Comparison of ENCODE assay signal across 8 cellular contexts in the genomic region with DNA sequence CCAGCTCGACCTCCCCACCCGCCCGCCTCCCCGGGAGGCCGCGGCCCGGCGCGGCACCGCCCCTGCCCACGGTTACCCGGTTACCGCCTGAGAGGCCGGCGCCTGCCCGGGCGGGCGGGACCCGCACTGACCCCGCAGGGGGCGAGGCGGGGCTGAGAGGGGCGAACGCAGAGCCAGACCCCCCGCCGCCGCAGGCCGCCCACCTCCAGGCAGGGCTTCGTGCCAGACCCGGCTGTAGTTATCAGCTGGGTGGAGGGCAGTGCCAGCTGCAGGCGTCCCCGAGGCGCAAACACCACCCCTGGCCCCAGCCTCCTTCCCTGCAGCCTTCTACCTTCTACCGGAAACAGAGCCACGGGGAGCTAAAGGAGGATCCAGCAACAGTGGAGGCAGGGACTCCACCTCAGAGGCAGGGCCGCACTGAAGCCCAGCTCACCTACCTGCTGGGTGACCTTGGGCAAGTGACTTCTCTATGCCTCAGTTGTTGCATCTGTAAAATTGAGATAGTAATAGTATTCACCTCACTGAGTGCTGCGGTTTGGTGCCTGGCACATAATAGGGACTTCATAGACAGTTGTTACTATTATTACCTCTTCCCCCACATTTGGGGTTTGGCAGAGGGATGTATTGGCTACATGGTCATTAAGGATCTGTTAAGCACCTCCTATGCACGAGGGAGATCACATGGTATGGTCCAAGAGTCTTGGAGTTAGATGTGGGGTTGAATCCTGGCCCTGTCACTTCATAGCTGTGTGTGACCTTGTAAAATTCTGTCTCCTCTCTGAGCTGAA.
DNase-seq lines count a peak whose midpoint lies in the region; ATAC-seq and TF ChIP-seq lines count a peak whose summit lies in the region.

No MANE protein-coding gene starts in this region.

- H3K4me1 Mint-ChIP-seq in neural crest cell = peaks cover 41% of the 10 kb centered on the region

- CTCF ChIA-PET in RWPE1 (lab: Yijun Ruan, JAX) = no interaction called here

- TF ChIP-seq CTCF in RWPE1 (conservative IDR thresholded peaks at IDR 0.05; ENCODE audit: low read depth) (no peak), neural crest cell (conservative IDR thresholded peaks at IDR 0.05) (no peak)

- H3K4me3 Mint-ChIP-seq in neural crest cell = peak overlapping the region; percentile 84

- intact Hi-C loops in Right ventricle myocardium superior (cut with DNase I) (no loop called here), Right ventricle myocardium inferior (cut with DNase I) (loop anchor here (10.0 kb wide), 1 partner anchor 127 kb away; no protein-coding TSS in a partner anchor)

- DNase-seq in Right ventricle myocardium superior (no peak), Right ventricle myocardium inferior (ENCODE audit: missing footprints) (no peak), RWPE1 (ENCODE audit: low spot score) (no peak), neural crest cell (ENCODE audit: low read depth, low spot score) (no peak), superior temporal gyrus (ENCODE audit: extremely low spot score) (no peak)
- DNase-seq in activated CD4-positive, CD25-positive, alpha-beta regulatory T cell treated with anti-CD3 and anti-CD28 coated beads, Interleukin-2, amount 50 U/mL, for 72 hours = no peak

- POLR2A ChIA-PET in RWPE1 (lab: Yijun Ruan, JAX; ENCODE audit: low non-redundant PET) = interaction anchor here (0.5 kb wide), 1 partner anchor 105 kb away, joined by 3 read pairs; no protein-coding TSS in a partner anchor

- peaks cover 9% of the 10 kb centered on the region for H3K27me3 Mint-ChIP-seq in neural crest cell (ENCODE audit: low read depth)

- H3K27ac Mint-ChIP-seq in neural crest cell (ENCODE audit: unreplicated experiment) = no peak overlapping the region

- no peaks in the 10 kb centered on the region for H3K9me3 Mint-ChIP-seq in neural crest cell

- no peaks in the 10 kb centered on the region for H3K36me3 Mint-ChIP-seq in neural crest cell (ENCODE audit: low read depth)

- ATAC-seq in Right ventricle myocardium superior (ENCODE audit: poor library complexity) = peak; percentile 52
- no peak for ATAC-seq in Right ventricle myocardium inferior
- ATAC-seq in HG03354 (IDR thresholded peaks at IDR 0.05; ENCODE audit: poor library complexity, severe bottlenecking, unreplicated experiment) = peak; percentile 54
- ATAC-seq in esophagus mucosa = peak; percentile 18

- H3K27ac ChIP-seq in RWPE1 = peak overlapping the region; percentile 96
